ENCODE assay signal across 11 cellular contexts in the genomic region with DNA sequence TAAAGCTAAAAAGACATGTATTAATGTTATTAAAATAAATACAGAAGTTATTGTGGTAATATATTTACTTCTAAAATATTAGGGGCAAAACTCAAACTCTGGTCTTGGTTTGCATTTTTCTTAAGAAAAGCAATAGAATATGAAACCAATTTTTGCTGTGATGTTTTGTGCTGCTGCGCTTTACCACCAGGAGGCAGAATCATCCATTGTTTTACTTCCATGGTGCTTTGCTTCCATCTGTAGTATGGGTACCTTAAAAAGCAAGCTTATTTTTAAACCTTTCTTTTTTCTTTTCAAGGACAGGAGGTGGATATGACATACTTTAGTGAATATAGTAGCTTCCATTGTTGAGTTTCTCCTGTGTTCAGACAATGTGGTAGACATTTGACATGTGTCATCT. TPM values are rescaled to one million over a fixed set of nuclear protein-coding genes. Genes with fewer than 3 reads are reported as not detected.
DNase-seq lines count a peak whose midpoint lies in the region; ATAC-seq, FAIRE-seq and TF ChIP-seq lines count a peak whose summit lies in the region.
"Had no signal": no experiment of that assay in that cellular context is flagged by ENCODE, and none has a peak within 500 bp of the region (broad histone marks: within the 10 kb centered on the region; RNA-seq: fewer than 3 reads in every experiment).

No MANE protein-coding gene starts in this region.

- no peaks in the 10 kb centered on the region for H3K9me3 ChIP-seq in A549
- no peaks in the 10 kb centered on the region for H3K9me3 ChIP-seq in MM.1S (replicated peaks; ENCODE audit: insufficient read depth, low read length)
- no peaks in the 10 kb centered on the region for H3K9me3 ChIP-seq in endodermal cell (ENCODE audit: control insufficient read depth, low read length)
- H3K9me3 ChIP-seq in vagina, result no peaks in the 10 kb centered on the region

- H2AFZ ChIP-seq in MM.1S (ENCODE audit: low read length), result no peak overlapping the region

- H3K4me1 Mint-ChIP-seq in endodermal cell, result peaks cover 25% of the 10 kb centered on the region

- H3K9me2 ChIP-seq in MM.1S (replicated peaks; ENCODE audit: insufficient read depth, low read length), result no peaks in the 10 kb centered on the region

- H3K4me3 Mint-ChIP-seq in endodermal cell, result no peak overlapping the region

- no peaks in the 10 kb centered on the region for H4K20me1 ChIP-seq in MM.1S (ENCODE audit: insufficient read depth, low read length)

- DNase-seq in A549 (ENCODE audit: low read depth in 1 of 2, low spot score in 1 of 2) (peak in 1 of 2 experiments; percentile 29), D721Med (ENCODE audit: insufficient read length, low spot score) (no peak), MM.1S (peak; percentile 46), endodermal cell (no peak), vagina (ENCODE audit: extremely low spot score in 2 of 2) (no peak), NCI-H774 (lab: John Stamatoyannopoulos, UW) (no peak)
- DNase-seq in activated CD8-positive, alpha-beta memory T cell treated with anti-CD3 and anti-CD28 coated beads, Interleukin-2, amount 50 U/mL, for 4 hours, result no peak
- DNase-seq: amygdala; stimulated activated CD4-positive, alpha-beta T cell treated with anti-CD3 and anti-CD28 coated beads, Interleukin-4, amount 100 ng/mL, for 4 hours had no signal

- peaks cover under 1% of the 10 kb centered on the region; the same call in 2 of the 3 replicates for H3K4me1 ChIP-seq in A549
- peaks cover 20% of the 10 kb centered on the region for H3K4me1 ChIP-seq in MM.1S (ENCODE audit: low read length)
- H3K4me1 ChIP-seq in endodermal cell (ENCODE audit: control insufficient read depth, insufficient read depth, low read length), result peaks cover 18% of the 10 kb centered on the region
- H3K4me1 ChIP-seq in vagina, result no peaks in the 10 kb centered on the region

- intact Hi-C loops in vagina (cut with DNase I), result no loop called here

- H3K9me3 Mint-ChIP-seq in endodermal cell, result no peaks in the 10 kb centered on the region

- peak; percentile 30 to 57; a peak in 4 of 5 replicates for TF ChIP-seq RAD21 in A549 (conservative IDR thresholded peaks at IDR 0.05 in 1 of 2, IDR thresholded peaks at IDR 0.05 in 1 of 2)

- H3K27me3 ChIP-seq in MM.1S (replicated peaks; ENCODE audit: insufficient read depth, low read length) (peaks cover 27% of the 10 kb centered on the region), endodermal cell (ENCODE audit: control insufficient read depth, insufficient read depth, low read length, poor library complexity, severe bottlenecking) (no peaks in the 10 kb centered on the region), vagina (no peaks in the 10 kb centered on the region)

- no peak for FAIRE-seq in A549 (lab: Jason Lieb, UNC)
- FAIRE-seq in D721Med (lab: Jason Lieb, UNC), result no peak
- FAIRE-seq: G401.6 had no signal

- H3K9ac ChIP-seq in MM.1S (ENCODE audit: low read length) (no peak overlapping the region), endodermal cell (ENCODE audit: extremely low read depth, low read length, poor library complexity, severe bottlenecking) (no peak overlapping the region)

- H3K27ac ChIP-seq in A549, result no peak overlapping the region
- H3K27ac ChIP-seq in MM.1S (ENCODE audit: low read length), result no peak overlapping the region
- H3K27ac ChIP-seq in endodermal cell (ENCODE audit: low read depth, low read length), result no peak overlapping the region
- no peak overlapping the region for H3K27ac ChIP-seq in vagina

- no peak for TF ChIP-seq POLR2A in A549 (IDR thresholded peaks at IDR 0.05; ENCODE audit: low read length)
- no peak for TF ChIP-seq POLR2A in vagina (IDR thresholded peaks at IDR 0.05)

- POLR2A ChIA-PET in A549 (lab: Yijun Ruan, JAX), result no interaction called here

- no peaks in the 10 kb centered on the region for H3K36me3 Mint-ChIP-seq in endodermal cell (ENCODE audit: low read depth)

- CTCF ChIA-PET in A549 (lab: Yijun Ruan, JAX), result interaction anchor here (1.0 to 1.6 kb wide), 4 partner anchors 12 to 480 kb away, joined by 3 to 5 read pairs (median 4); no protein-coding TSS in a partner anchor

- no peak overlapping the region for H3K4me2 ChIP-seq in A549
- H3K4me2 ChIP-seq in MM.1S (ENCODE audit: low read depth, low read length), result no peak overlapping the region

- no peaks in the 10 kb centered on the region for H3K79me2 ChIP-seq in MM.1S (ENCODE audit: low read length)

- no peak overlapping the region for H3K27ac Mint-ChIP-seq in endodermal cell

- H3K36me3 ChIP-seq in MM.1S (replicated peaks; ENCODE audit: insufficient read depth, low read length) (no peaks in the 10 kb centered on the region), endodermal cell (ENCODE audit: control insufficient read depth, insufficient read depth, low read length) (no peaks in the 10 kb centered on the region), vagina (no peaks in the 10 kb centered on the region)

- TF ChIP-seq CTCF in A549 (IDR thresholded peaks at IDR 0.05), result peak; percentile 38; the same call in 2 of the 3 replicates
- peak; percentile 32 for TF ChIP-seq CTCF in D721Med (IDR thresholded peaks at IDR 0.05; ENCODE audit: insufficient read depth, missing control alignments)
- TF ChIP-seq CTCF in MM.1S (IDR thresholded peaks at IDR 0.05; ENCODE audit: low read length), result peak; percentile 73
- TF ChIP-seq CTCF in endodermal cell (conservative IDR thresholded peaks at IDR 0.05), result peak; percentile 81
- TF ChIP-seq CTCF in vagina (IDR thresholded peaks at IDR 0.05), result no peak

- no peak overlapping the region for H3K4me3 ChIP-seq in A549
- H3K4me3 ChIP-seq in MM.1S (ENCODE audit: low read length), result no peak overlapping the region
- H3K4me3 ChIP-seq in endodermal cell (ENCODE audit: low read length), result no peak overlapping the region
- no peak overlapping the region for H3K4me3 ChIP-seq in vagina

- TF ChIP-seq EP300 in A549 (IDR thresholded peaks at IDR 0.05), result no peak

- H3F3A ChIP-seq in MM.1S (ENCODE audit: insufficient read depth, low read length), result peaks cover 9% of the 10 kb centered on the region; the same call in 1 of the 2 replicates

- no peak for ATAC-seq in A549
- ATAC-seq in HG02623 (IDR thresholded peaks at IDR 0.05; ENCODE audit: unreplicated experiment), result no peak

- WGBS in A549 (ENCODE audit: missing lambda C conversion rate), result 89% methylated on average over 1 of the region's 1 CpG
- 100% methylated on average over 1 of the region's 1 CpG; no CpG with 5 or more reads in 1 of the 2 experiments for WGBS in endodermal cell (ENCODE audit: insufficient coverage in 1 of 2, insufficient read length in 1 of 2), 2 experiments

- H3K27me3 Mint-ChIP-seq in endodermal cell (ENCODE audit: insufficient read depth), result no peaks in the 10 kb centered on the region

TF ChIP-seq in A549, 52 proteins besides CTCF, POLR2A, EP300 and RAD21:
- TF ChIP-seq HDAC2 (IDR thresholded peaks at IDR 0.05) (no peak), ESRRA (IDR thresholded peaks at IDR 0.05; ENCODE audit: borderline replicate concordance, low read length) (no peak), SMC3 (IDR thresholded peaks at IDR 0.05) (0 out of 3 replicates have a peak, but pooled peaks have one; percentile 35), CBX2 (IDR thresholded peaks at IDR 0.05; ENCODE audit: borderline replicate concordance, low read depth) (no peak)

RNA-seq across cellular contexts. Expression of a gene that starts 46.6 kb away (rescaled TPM):
- polyA plus RNA-seq in A549 (2011; rRNA removed) (209 and 215 TPM in 2 replicates), A549 (2017; fragmentation: RNase III; extraction: RNeasy Plus Mini Kit Qiagen cat#74134 plus additional on column Dnase treatment) (102 to 123 TPM (median 108 TPM) in 3 replicates)
- polyA plus RNA-seq in A549 (2012; cell fraction: cytosol; rRNA removed), result 69.7 and 79.9 TPM in 2 replicates
- 37.9 and 44.1 TPM in 2 replicates for polyA plus RNA-seq in A549 (2012; cell fraction: nucleus; rRNA removed)
- 79.2 and 80.9 TPM in 2 replicates for polyA minus RNA-seq in A549 (2011; rRNA and poly(A)+ RNA removed)
- total RNA-seq in endodermal cell (100 to 1,000 TPM; 110 to 119 TPM), vagina (52.3 TPM)
- 120 TPM for polyA plus RNA-seq in endodermal cell (2013, experiment 1 of 2)
- polyA plus RNA-seq in endodermal cell (2013, experiment 2 of 2), result 118 TPM

Comparison
In these comparisons a context has a peak if more than half of its experiments do, and no peak if none do; other contexts are left out.
1. CTCF ChIP-seq: peak in A549 (single experiment), D721Med (single experiment), MM.1S (single experiment) and endodermal cell (single experiment); none in vagina (0 of 3).